Comparison of ENCODE assay signal across 21 cellular contexts in the genomic region with DNA sequence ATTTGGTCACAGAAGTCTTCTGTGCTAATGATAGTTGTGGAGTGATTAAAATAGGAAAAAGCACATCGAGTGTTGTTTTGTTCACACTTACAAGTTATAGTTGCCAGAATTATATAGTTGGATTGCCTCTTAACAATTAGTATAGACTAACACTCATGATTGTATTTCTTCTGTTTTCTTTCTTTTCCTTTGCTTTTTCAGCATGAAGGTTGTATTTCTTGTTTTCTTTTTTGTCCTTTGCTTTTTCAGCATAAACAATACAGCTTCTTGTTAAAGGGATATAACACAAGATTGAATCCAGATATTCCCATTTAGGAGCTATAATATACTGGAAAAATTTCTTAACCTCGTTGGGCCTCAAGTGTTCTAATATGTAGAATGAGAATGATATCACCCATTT. TPM values are rescaled to one million over a fixed set of nuclear protein-coding genes. Genes with fewer than 3 reads are reported as not detected.
A peak's percentile ranks its signal among the peaks of the same experiment; 100 is the strongest.
DNase-seq lines count a peak whose midpoint lies in the region; ATAC-seq, FAIRE-seq and TF ChIP-seq lines count a peak whose summit lies in the region.
"Had no signal": no experiment of that assay in that cellular context is flagged by ENCODE, and none has a peak within 500 bp of the region (broad histone marks: within the 10 kb centered on the region; RNA-seq: fewer than 3 reads in every experiment).

No MANE protein-coding gene starts in this region.

- peaks cover 3% of the 10 kb centered on the region for H3K36me3 Mint-ChIP-seq in brain

- no peak overlapping the region for H3K4me3 ChIP-seq in tibial nerve
- no peak overlapping the region for H3K4me3 ChIP-seq in neuronal stem cell (ENCODE audit: low read length in 2 of 2)
- H3K4me3 ChIP-seq: GM12878, GM23338, Peyer's patch, SJCRH30 had no signal

- no peak overlapping the region for H4K8ac ChIP-seq in neuronal stem cell (ENCODE audit: low read depth, low read length)

- H3K36me3 ChIP-seq in tibial nerve (no peaks in the 10 kb centered on the region), neuronal stem cell (replicated peaks in 1 of 2; ENCODE audit: control insufficient read depth in 2 of 2, insufficient read depth in 2 of 2, low read length in 2 of 2) (no peaks in the 10 kb centered on the region)
- H3K36me3 ChIP-seq: BE2C, Peyer's patch, SJCRH30 had no signal

- H3K4me1 Mint-ChIP-seq in brain, result peaks cover 37% of the 10 kb centered on the region

- H3K9me3 Mint-ChIP-seq in brain, result no peaks in the 10 kb centered on the region
- H3K9me3 Mint-ChIP-seq: GM23338 had no signal

- H3K4me1 ChIP-seq in tibial nerve (peaks cover 0 to 50% (median 6%) of the 10 kb centered on the region in 4 donors), neuronal stem cell (ENCODE audit: control insufficient read depth in 2 of 2, insufficient read depth in 1 of 2, low read depth in 1 of 2, low read length in 2 of 2) (peaks cover 0 to 23% of the 10 kb centered on the region in 2 donors)
- H3K4me1 ChIP-seq: SJCRH30 had no signal

- H3K14ac ChIP-seq in neuronal stem cell (ENCODE audit: low read length), result no peak overlapping the region

- DNase-seq in GM19239 (ENCODE audit: insufficient read length, low spot score) (no peak), inferior parietal cortex (ENCODE audit: extremely low spot score) (peak; percentile 49), tibial nerve (ENCODE audit: low spot score in 2 of 2) (no peak), HEK293T (ENCODE audit: extremely low spot score) (no peak), neuronal stem cell (ENCODE audit: low spot score) (no peak)
- DNase-seq: BE2C, COR-L47, DND-41, IMR-90, NCI-H1105 treated with DMSO at 0.1 percent for 48 hours, NCI-H2029 treated with DMSO at 0.1 percent for 48 hours, NCI-H345, NCI-H524, NCI-H774, Peyer's patch had no signal

- H3K79me1 ChIP-seq in neuronal stem cell (ENCODE audit: low read depth, low read length), result no peaks in the 10 kb centered on the region

- no peak overlapping the region for H2BK120ac ChIP-seq in neuronal stem cell (ENCODE audit: low read depth, low read length)

- H3K27me3 ChIP-seq in tibial nerve (no peaks in the 10 kb centered on the region), neuronal stem cell (ENCODE audit: control insufficient read depth in 3 of 3, insufficient read depth in 3 of 3, low read depth in 1 of 3, low read length in 3 of 3) (no peaks in the 10 kb centered on the region)
- H3K27me3 ChIP-seq: BE2C, Peyer's patch, SJCRH30 had no signal

- POLR2A ChIA-PET in HEK293T (lab: Yijun Ruan, JAX), result no interaction called here

- no peak overlapping the region for H4K91ac ChIP-seq in neuronal stem cell (ENCODE audit: low read depth, low read length, poor library complexity)

- no peaks in the 10 kb centered on the region for H3K27me3 Mint-ChIP-seq in brain

- no peak overlapping the region for H2BK15ac ChIP-seq in neuronal stem cell (ENCODE audit: low read length)

- no peaks in the 10 kb centered on the region for H3K9me3 ChIP-seq in tibial nerve
- no peaks in the 10 kb centered on the region for H3K9me3 ChIP-seq in neuronal stem cell (replicated peaks in 1 of 2; ENCODE audit: control insufficient read depth in 2 of 2, insufficient read depth in 1 of 2, low read depth in 1 of 2, low read length in 2 of 2)
- H3K9me3 ChIP-seq: BE2C, Peyer's patch, SJCRH30 had no signal

- WGBS in tibial nerve, 2 donors, result 28 to 34% methylated on average over 2 of the region's 2 CpGs
- no CpG with 5 or more reads among the region's 2 CpGs for WGBS in neuronal stem cell (ENCODE audit: extremely low coverage in 2 of 2, insufficient read length in 2 of 2, insufficient replicate concordance in 1 of 2), 2 donors

- no peak for TF ChIP-seq EP300 in tibial nerve (IDR thresholded peaks at IDR 0.05)

- FAIRE-seq in GM19239 (lab: Jason Lieb, UNC), result peak; percentile 66
- FAIRE-seq: GM12878, HTR-8/SVneo had no signal

- peak overlapping the region; percentile 8 to 74 (median 53) for H3K27ac ChIP-seq in tibial nerve
- H3K27ac ChIP-seq in neuronal stem cell (replicated peaks; ENCODE audit: low read length), result no peak overlapping the region
- H3K27ac ChIP-seq: Peyer's patch, SJCRH30 had no signal

- H2BK5ac ChIP-seq in neuronal stem cell (ENCODE audit: low read length), result no peak overlapping the region

- H3K4ac ChIP-seq in neuronal stem cell (ENCODE audit: low read length), result no peak overlapping the region

- no peak overlapping the region for H3K9ac ChIP-seq in neuronal stem cell (ENCODE audit: low read depth, low read length, poor library complexity)

- H3K23ac ChIP-seq in neuronal stem cell (ENCODE audit: low read depth, low read length, poor library complexity), result no peak overlapping the region

- no peak overlapping the region for H3K18ac ChIP-seq in neuronal stem cell (ENCODE audit: low read length)

- TF ChIP-seq CTCF in brain (conservative IDR thresholded peaks at IDR 0.05) (no peak), tibial nerve (IDR thresholded peaks at IDR 0.05) (no peak)

- H2AK5ac ChIP-seq in neuronal stem cell (ENCODE audit: low read depth, low read length), result no peak overlapping the region

- peak overlapping the region in 1 of 5 experiments; percentile 57 for H3K4me3 Mint-ChIP-seq in brain
- H3K4me3 Mint-ChIP-seq: GM23338 had no signal

- no peak for ATAC-seq in GM21723 (IDR thresholded peaks at IDR 0.05; ENCODE audit: unreplicated experiment)
- ATAC-seq: GM12878, GM23338 had no signal

- H2AFZ ChIP-seq in neuronal stem cell (ENCODE audit: low read length), result no peak overlapping the region
- H2AFZ ChIP-seq: GM23338 had no signal

- CTCF ChIA-PET in HEK293T (lab: Yijun Ruan, JAX), result interaction anchor here (1.0 kb wide), 1 partner anchor 26 kb away, joined by 5 read pairs; no protein-coding TSS in a partner anchor

- H3K4me2 ChIP-seq in neuronal stem cell (ENCODE audit: insufficient read depth, low read length, poor library complexity, severe bottlenecking), result no peak overlapping the region
- H3K4me2 ChIP-seq: GM23338 had no signal

- no peak overlapping the region for H2BK12ac ChIP-seq in neuronal stem cell (ENCODE audit: low read length)

- no peak for TF ChIP-seq POLR2A in tibial nerve (IDR thresholded peaks at IDR 0.05)

- H3K27ac Mint-ChIP-seq in brain, result peak overlapping the region in 3 of 5 experiments; percentile 26 to 88 (median 40)
- H3K27ac Mint-ChIP-seq: GM23338 had no signal

TF ChIP-seq in HEK293T, 16 proteins besides CTCF, POLR2A, EP300 and RAD21:
- TF ChIP-seq HDGF (IDR thresholded peaks at IDR 0.05; ENCODE audit: borderline replicate concordance) (no peak), NFRKB (IDR thresholded peaks at IDR 0.05) (no peak), BHLHE40 (IDR thresholded peaks at IDR 0.05; ENCODE audit: borderline replicate concordance) (no peak), LEF1 (IDR thresholded peaks at IDR 0.05; ENCODE audit: borderline replicate concordance) (no peak), FOXA1 (IDR thresholded peaks at IDR 0.05) (no peak), FOXK2 (IDR thresholded peaks at IDR 0.05) (no peak), ZNF384 (IDR thresholded peaks at IDR 0.05) (no peak), SP1 (IDR thresholded peaks at IDR 0.05) (no peak), TARDBP (IDR thresholded peaks at IDR 0.05) (no peak), FOXM1 (IDR thresholded peaks at IDR 0.05; ENCODE audit: borderline replicate concordance) (no peak), ARNT (IDR thresholded peaks at IDR 0.05) (no peak), L3MBTL2 (conservative IDR thresholded peaks at IDR 0.05) (no peak), PKNOX1 (IDR thresholded peaks at IDR 0.05) (no peak), CTBP1 (IDR thresholded peaks at IDR 0.05; ENCODE audit: borderline replicate concordance) (no peak), SUZ12 (IDR thresholded peaks at IDR 0.05) (no peak), ELF4 (IDR thresholded peaks at IDR 0.05) (no peak)

RNA-seq across cellular contexts. Expression of gene ACER3, which starts 31.1 kb away (rescaled TPM):
- 6.4 TPM for polyA plus RNA-seq in brain (ENCODE audit: insufficient read depth, low read depth, low replicate concordance)
- total RNA-seq in tibial nerve, result 10 to 100 TPM; 20.5 to 30.6 (median 23.0) TPM
- 7.2 TPM for polyA plus RNA-seq in neuronal stem cell (2013, experiment 1 of 2)
- polyA plus RNA-seq in neuronal stem cell (2013, experiment 2 of 2), result 8.0 TPM
